ENCODE assay signal across 21 cellular contexts in the genomic region with DNA sequence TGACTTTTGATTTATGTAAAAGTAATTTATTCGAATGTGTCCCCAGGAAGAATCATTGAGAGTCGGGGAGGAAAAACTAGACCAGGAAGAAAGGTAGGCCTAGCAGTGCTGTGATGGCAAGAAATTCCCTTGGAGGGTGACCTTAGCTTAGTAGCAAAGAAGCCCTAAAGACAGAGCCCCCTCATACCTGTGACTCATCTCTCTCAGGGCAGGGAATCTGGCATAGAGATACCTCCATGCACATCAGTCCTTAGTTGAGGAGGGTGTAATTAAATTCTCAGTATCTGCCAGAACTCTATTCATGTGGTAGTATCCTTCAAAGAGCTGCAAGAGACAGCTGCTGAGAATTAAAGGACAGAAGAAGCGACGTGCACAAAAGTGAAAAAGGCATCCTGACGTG.
DNase-seq lines count a peak whose midpoint lies in the region; ATAC-seq and TF ChIP-seq lines count a peak whose summit lies in the region.
"Had no signal": no experiment of that assay in that cellular context is flagged by ENCODE, and none has a peak within 500 bp of the region (broad histone marks: within the 10 kb centered on the region; RNA-seq: fewer than 3 reads in every experiment).

No MANE protein-coding gene starts in this region.

- in situ Hi-C loops in mammary epithelial cell (cut with MboI; ENCODE audit: low sequenced_read_pairs in 2 of 2) (no loop called here), IMR-90 (cut with MboI; ENCODE audit: low sequenced_read_pairs) (no loop called here)

- H2BK15ac ChIP-seq in IMR-90 (ENCODE audit: low read depth, low read length), result 0 out of 3 replicates have a peak overlapping the region, but pooled peaks have one; percentile 59

- H3K27me3 ChIP-seq in mammary epithelial cell (ENCODE audit: insufficient read depth, low read length) (no peaks in the 10 kb centered on the region), breast epithelium (no peaks in the 10 kb centered on the region), IMR-90 (ENCODE audit: control insufficient read depth, insufficient read depth, low read length) (no peaks in the 10 kb centered on the region)
- H3K27me3 ChIP-seq: BE2C; BLaER1 treated with 17β-estradiol and CSF1 and Interleukin-3, amounts not matched to agents 10 nM and 100 nM had no signal

- H2AFZ ChIP-seq in mammary epithelial cell (ENCODE audit: low read depth, low read length) (no peak overlapping the region), IMR-90 (replicated peaks; ENCODE audit: low read length, poor library complexity) (no peak overlapping the region)
- H2AFZ ChIP-seq: GM23248 had no signal

- H2BK20ac ChIP-seq in IMR-90 (ENCODE audit: low read depth, low read length), result no peak overlapping the region

- H2AK9ac ChIP-seq in IMR-90 (replicated peaks; ENCODE audit: low read depth, low read length, poor library complexity), result no peak overlapping the region

- BruUV-seq in mammary epithelial cell (replicated peaks; lab: Mats Ljungman, UMichigan) (no TSS peak), IMR-90 (replicated peaks; lab: Mats Ljungman, UMichigan) (no TSS peak)

- intact Hi-C loops in mammary epithelial cell (cut with micrococcal nuclease), result no loop called here
- intact Hi-C loops in breast epithelium (cut with DNase I; ENCODE audit: low total_unique reads), result no loop called here
- intact Hi-C loops in IMR-90 (cut with micrococcal nuclease), result no loop called here

- H3K4me1 ChIP-seq in mammary epithelial cell (ENCODE audit: insufficient read depth, low read length) (peaks cover 28% of the 10 kb centered on the region), breast epithelium (no peaks in the 10 kb centered on the region), IMR-90 (ENCODE audit: control insufficient read depth, insufficient read depth, low read length) (peaks cover 4% of the 10 kb centered on the region)
- H3K4me1 ChIP-seq: A549, BE2C had no signal

- H3K14ac ChIP-seq in IMR-90 (replicated peaks; ENCODE audit: low read depth, low read length), result no peak overlapping the region

- H4K91ac ChIP-seq in IMR-90 (ENCODE audit: insufficient read depth, low read depth, low read length), result no peak overlapping the region

- H3K56ac ChIP-seq in IMR-90 (ENCODE audit: extremely low read depth, insufficient read depth, low read length), result no peak overlapping the region

- no peaks in the 10 kb centered on the region for H4K20me1 ChIP-seq in mammary epithelial cell (ENCODE audit: insufficient read depth, low read length)
- no peaks in the 10 kb centered on the region for H4K20me1 ChIP-seq in IMR-90 (ENCODE audit: insufficient read depth, low read length)
- H4K20me1 ChIP-seq: BLaER1 treated with 17β-estradiol and CSF1 and Interleukin-3, amounts not matched to agents 10 nM and 100 nM had no signal

- H3K4me3 ChIP-seq in mammary epithelial cell (replicated peaks in 1 of 3; ENCODE audit: insufficient read depth in 1 of 3, low read depth in 2 of 3, low read length in 3 of 3), result no peak overlapping the region
- no peak overlapping the region for H3K4me3 ChIP-seq in breast epithelium
- no peak overlapping the region for H3K4me3 ChIP-seq in IMR-90 (ENCODE audit: insufficient read depth, low read depth, low read length)
- no peak overlapping the region for H3K4me3 ChIP-seq in epithelial cell of esophagus (ENCODE audit: low read length)
- H3K4me3 ChIP-seq: A549; BLaER1 treated with 17β-estradiol and CSF1 and Interleukin-3, amounts not matched to agents 10 nM and 100 nM; GM23248 had no signal

- no peaks in the 10 kb centered on the region for H3K36me3 ChIP-seq in mammary epithelial cell (ENCODE audit: insufficient read depth, low read length)
- no peaks in the 10 kb centered on the region for H3K36me3 ChIP-seq in breast epithelium
- no peaks in the 10 kb centered on the region for H3K36me3 ChIP-seq in IMR-90 (ENCODE audit: control insufficient read depth, insufficient read depth, low read length)
- H3K36me3 ChIP-seq: BE2C; BLaER1 treated with 17β-estradiol and CSF1 and Interleukin-3, amounts not matched to agents 10 nM and 100 nM had no signal

- H3K79me2 ChIP-seq in mammary epithelial cell (ENCODE audit: insufficient read depth, low read length), result no peaks in the 10 kb centered on the region

- no peak overlapping the region for H3K23ac ChIP-seq in IMR-90 (ENCODE audit: low read depth, low read length)

- H4K5ac ChIP-seq in IMR-90 (ENCODE audit: low read depth, low read length), result no peak overlapping the region

- CTCF ChIA-PET in mammary epithelial cell (lab: Charles Lee; ENCODE audit: low non-redundant PET), result no interaction called here
- CTCF ChIA-PET in IMR-90 (lab: Yijun Ruan, JAX), result no interaction called here

- H3K4me2 ChIP-seq in mammary epithelial cell (ENCODE audit: insufficient read depth, low read depth, low read length) (no peak overlapping the region), IMR-90 (ENCODE audit: low read depth, low read length) (no peak overlapping the region)
- H3K4me2 ChIP-seq: A549; BLaER1 treated with 17β-estradiol and CSF1 and Interleukin-3, amounts not matched to agents 10 nM and 100 nM had no signal

- H2BK120ac ChIP-seq in IMR-90 (ENCODE audit: low read depth, low read length), result no peak overlapping the region

- TF ChIP-seq CTCF in mammary epithelial cell (conservative IDR thresholded peaks at IDR 0.05 in 1 of 2, IDR thresholded peaks at IDR 0.05 in 1 of 2; ENCODE audit: extremely low read depth in 1 of 2, insufficient read depth in 1 of 2, low read depth in 1 of 2, low read length in 2 of 2), result no peak
- no peak for TF ChIP-seq CTCF in breast epithelium (IDR thresholded peaks at IDR 0.05)
- TF ChIP-seq CTCF in IMR-90 (conservative IDR thresholded peaks at IDR 0.05; ENCODE audit: low read depth, low read length), result no peak
- no peak for TF ChIP-seq CTCF in epithelial cell of esophagus (IDR thresholded peaks at IDR 0.05; ENCODE audit: insufficient read depth, low read depth, low read length, missing control alignments)

- H3K4ac ChIP-seq in IMR-90 (ENCODE audit: low read depth, low read length), result no peak overlapping the region

- ATAC-seq in IMR-90 (ENCODE audit: low read depth), result no peak
- ATAC-seq in GM21390 (IDR thresholded peaks at IDR 0.05; ENCODE audit: unreplicated experiment), result no peak
- ATAC-seq in HG02678 (IDR thresholded peaks at IDR 0.05; ENCODE audit: unreplicated experiment), result no peak
- ATAC-seq: A549 had no signal

- no peaks in the 10 kb centered on the region for H3K9me1 ChIP-seq in IMR-90 (ENCODE audit: insufficient read depth, low read length)

- TF ChIP-seq RAD21 in IMR-90 (IDR thresholded peaks at IDR 0.05; ENCODE audit: low read length), result no peak

- no peak overlapping the region for H3K27ac ChIP-seq in mammary epithelial cell (ENCODE audit: insufficient read depth, low read depth, low read length)
- H3K27ac ChIP-seq in breast epithelium, result no peak overlapping the region
- H3K27ac ChIP-seq in IMR-90 (ENCODE audit: insufficient read depth, low read length), result no peak overlapping the region
- H3K27ac ChIP-seq: A549, GM23248 had no signal

- H2AK5ac ChIP-seq in IMR-90 (ENCODE audit: low read depth, low read length), result no peak overlapping the region

- DNase-seq in mammary epithelial cell, result peak; percentile 61
- no peak for DNase-seq in breast epithelium (ENCODE audit: low spot score in 2 of 2)
- DNase-seq in IMR-90, result no peak
- peak; percentile 35 for DNase-seq in epithelial cell of esophagus (ENCODE audit: low read depth)
- DNase-seq in NCI-H446 (lab: John Stamatoyannopoulos, UW), result no peak
- DNase-seq: 8988T; ACHN; AML-193; BE2C; CD4-positive, alpha-beta T cell; CD8-positive, alpha-beta memory T cell; DMS153; DND-41; GF-D8; GM23248; H7; HCEC 1CT had no signal

- no peak overlapping the region for H3K18ac ChIP-seq in IMR-90 (ENCODE audit: low read depth, low read length)

- dilution Hi-C loops in mammary epithelial cell (cut with HindIII; ENCODE audit: low sequenced_read_pairs) (no loop called here), IMR-90 (cut with HindIII; ENCODE audit: low sequenced_read_pairs, unreplicated experiment) (no loop called here)

- POLR2A ChIA-PET in IMR-90 (lab: Charles Lee; ENCODE audit: unreplicated experiment), result no interaction called here

- H2BK5ac ChIP-seq in IMR-90 (ENCODE audit: low read depth, low read length, poor library complexity, severe bottlenecking), result no peak overlapping the region

- no peak for TF ChIP-seq POLR2A in breast epithelium (IDR thresholded peaks at IDR 0.05)
- no peak for TF ChIP-seq POLR2A in IMR-90 (IDR thresholded peaks at IDR 0.05; ENCODE audit: low read depth, low read length)

- no peaks in the 10 kb centered on the region for H3K79me1 ChIP-seq in IMR-90 (ENCODE audit: low read depth in 1 of 2, low read length in 2 of 2)

- H3K9me3 ChIP-seq in mammary epithelial cell (replicated peaks; ENCODE audit: insufficient read depth, low read length) (no peaks in the 10 kb centered on the region), breast epithelium (no peaks in the 10 kb centered on the region), IMR-90 (ENCODE audit: control insufficient read depth, insufficient read depth, low read length) (no peaks in the 10 kb centered on the region)
- H3K9me3 ChIP-seq: A549, BE2C had no signal

- no peak overlapping the region for H3K9ac ChIP-seq in mammary epithelial cell (ENCODE audit: insufficient read depth, low read length)
- no peak overlapping the region for H3K9ac ChIP-seq in IMR-90 (ENCODE audit: low read depth, low read length)
- H3K9ac ChIP-seq: BLaER1 treated with 17β-estradiol and CSF1 and Interleukin-3, amounts not matched to agents 10 nM and 100 nM; GM23248 had no signal

- 95% methylated on average over 5 of the region's 5 CpGs for WGBS in mammary epithelial cell (ENCODE audit: low coverage, missing lambda C conversion rate)
- WGBS in IMR-90 (ENCODE audit: extremely low coverage in 2 of 2, insufficient read length in 1 of 2), 2 experiments, result 100% methylated on average over 3 of the region's 5 CpGs; no CpG with 5 or more reads in 1 of the 2 experiments

- H4K8ac ChIP-seq in IMR-90 (ENCODE audit: low read depth in 2 of 2, low read length in 2 of 2), result no peak overlapping the region

TF ChIP-seq in IMR-90, 13 proteins besides CTCF, POLR2A, EP300 and RAD21 (continues in another document):
- no peak for TF ChIP-seq MXI1 (IDR thresholded peaks at IDR 0.05; ENCODE audit: borderline replicate concordance, low read depth, low read length)
- TF ChIP-seq RFX5 (IDR thresholded peaks at IDR 0.05; ENCODE audit: low read depth, low read length), result no peak
- no peak for TF ChIP-seq BHLHE40 (IDR thresholded peaks at IDR 0.05; ENCODE audit: low read depth, low read length)
- TF ChIP-seq NFE2L2 (IDR thresholded peaks at IDR 0.05; ENCODE audit: low read depth, low read length), result no peak
- TF ChIP-seq MAZ (IDR thresholded peaks at IDR 0.05; ENCODE audit: borderline replicate concordance, low read depth, low read length), result no peak
- TF ChIP-seq SMC3 (IDR thresholded peaks at IDR 0.05; ENCODE audit: low read depth, low read length), result no peak
- TF ChIP-seq CHD1 (IDR thresholded peaks at IDR 0.05; ENCODE audit: low read depth, low read length), result no peak
- no peak for TF ChIP-seq RCOR1 (IDR thresholded peaks at IDR 0.05; ENCODE audit: insufficient replicate concordance, low read length)
- TF ChIP-seq FOS (IDR thresholded peaks at IDR 0.05; ENCODE audit: low read depth, low read length), result no peak
- TF ChIP-seq MAFK (IDR thresholded peaks at IDR 0.05; ENCODE audit: low read depth, low read length), result no peak

Comparison
In these comparisons a context has a peak if more than half of its experiments do, and no peak if none do; other contexts are left out.
1. DNase-seq: peak in mammary epithelial cell (single experiment) and epithelial cell of esophagus (single experiment); none in breast epithelium (0 of 2), IMR-90 (single experiment) and NCI-H446 (0 of 2).